ENCODE assay signal across 21 cellular contexts in the genomic region with DNA sequence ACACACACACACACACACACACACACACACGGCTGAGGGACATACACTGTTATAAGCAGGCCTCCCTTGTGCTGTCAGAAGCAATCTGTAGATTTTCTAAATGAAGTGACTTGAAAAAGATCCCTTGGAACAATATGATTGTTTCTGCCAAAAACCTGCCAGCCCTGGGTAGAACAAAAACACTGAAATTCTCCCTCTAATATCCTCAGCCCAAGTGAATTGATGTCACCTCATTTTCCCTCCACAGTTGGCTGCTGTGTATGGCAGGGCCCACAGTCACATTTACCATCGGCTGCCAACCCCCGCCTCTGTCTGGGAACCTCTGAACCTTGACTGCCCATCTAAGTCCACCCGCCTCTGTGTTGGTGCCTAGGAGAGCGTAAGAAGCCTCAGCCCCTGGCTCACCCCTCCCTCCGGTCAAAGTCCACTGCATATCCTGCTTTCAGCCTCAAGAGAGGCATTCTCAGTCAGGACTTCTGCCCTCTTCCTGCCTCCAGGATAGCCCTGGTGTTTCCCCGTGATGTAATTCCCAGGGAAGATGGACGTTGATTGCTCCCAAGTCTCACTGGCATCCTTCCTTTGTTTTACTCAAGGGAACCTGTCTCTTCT.
A peak's percentile ranks its signal among the peaks of the same experiment; 100 is the strongest.
DNase-seq lines count a peak whose midpoint lies in the region; ATAC-seq and TF ChIP-seq lines count a peak whose summit lies in the region.
"Had no signal": no experiment of that assay in that cellular context is flagged by ENCODE, and none has a peak within 500 bp of the region (broad histone marks: within the 10 kb centered on the region; RNA-seq: fewer than 3 reads in every experiment).

No MANE protein-coding gene starts in this region.

- intact Hi-C loops in left colon (cut with DNase I, micrococcal nuclease), result no loop called here
- intact Hi-C loops in activated naive CD4-positive, alpha-beta T cell treated with anti-CD3 and anti-CD28 coated beads for 36 hours (cut with micrococcal nuclease), result no loop called here

- no peak for TF ChIP-seq CTCF in progenitor cell of endocrine pancreas (IDR thresholded peaks at IDR 0.05; ENCODE audit: unreplicated experiment)
- TF ChIP-seq CTCF in GM10266 (IDR thresholded peaks at IDR 0.05; ENCODE audit: control insufficient read depth, insufficient read depth, low read depth, missing control alignments), result no peak

- peak; percentile 66 for ATAC-seq in left colon
- ATAC-seq: activated CD8-positive, alpha-beta T cell treated with anti-CD3 and anti-CD28 coated beads for 36 hours; effector memory CD8-positive, alpha-beta T cell; heart left ventricle; lower lobe of right lung; naive thymus-derived CD4-positive, alpha-beta T cell; psoas muscle; T-helper 17 cell had no signal

- H3K9me3 Mint-ChIP-seq in progenitor cell of endocrine pancreas (ENCODE audit: low read depth), result no peaks in the 10 kb centered on the region
- H3K9me3 Mint-ChIP-seq in activated naive CD4-positive, alpha-beta T cell treated with anti-CD3 and anti-CD28 coated beads for 36 hours, result no peaks in the 10 kb centered on the region
- H3K9me3 Mint-ChIP-seq: activated CD8-positive, alpha-beta T cell treated with anti-CD3 and anti-CD28 coated beads for 36 hours; activated naive CD4-positive, alpha-beta T cell treated with anti-CD3 and anti-CD28 coated beads, Interleukin-2, amount 10 ng/mL, durations not matched to agents 7 days and 5 days; activated T-cell treated with anti-CD3 and anti-CD28 coated beads, Interleukin-2, amount 50 U/mL, for 24 hours had no signal

- peaks cover 2% of the 10 kb centered on the region for H3K27me3 Mint-ChIP-seq in progenitor cell of endocrine pancreas
- H3K27me3 Mint-ChIP-seq in activated naive CD4-positive, alpha-beta T cell treated with anti-CD3 and anti-CD28 coated beads for 36 hours (ENCODE audit: low read depth), result no peaks in the 10 kb centered on the region
- H3K27me3 Mint-ChIP-seq: activated CD8-positive, alpha-beta T cell treated with anti-CD3 and anti-CD28 coated beads for 36 hours; activated naive CD4-positive, alpha-beta T cell treated with anti-CD3 and anti-CD28 coated beads, Interleukin-2, amount 10 ng/mL, durations not matched to agents 7 days and 5 days; activated T-cell treated with anti-CD3 and anti-CD28 coated beads, Interleukin-2, amount 50 U/mL, for 24 hours; T-helper 17 cell had no signal

- H3K4me3 Mint-ChIP-seq in progenitor cell of endocrine pancreas (ENCODE audit: low read depth), result no peak overlapping the region
- H3K4me3 Mint-ChIP-seq in activated naive CD4-positive, alpha-beta T cell treated with anti-CD3 and anti-CD28 coated beads for 36 hours, result no peak overlapping the region
- H3K4me3 Mint-ChIP-seq: activated CD8-positive, alpha-beta T cell treated with anti-CD3 and anti-CD28 coated beads for 36 hours; activated naive CD4-positive, alpha-beta T cell treated with anti-CD3 and anti-CD28 coated beads, Interleukin-2, amount 10 ng/mL, durations not matched to agents 7 days and 5 days; activated T-cell treated with anti-CD3 and anti-CD28 coated beads, Interleukin-2, amount 50 U/mL, for 24 hours; effector memory CD8-positive, alpha-beta T cell; naive thymus-derived CD4-positive, alpha-beta T cell; T-helper 17 cell had no signal

- H3K36me3 Mint-ChIP-seq in progenitor cell of endocrine pancreas (ENCODE audit: insufficient read depth), result no peaks in the 10 kb centered on the region
- H3K36me3 Mint-ChIP-seq in activated naive CD4-positive, alpha-beta T cell treated with anti-CD3 and anti-CD28 coated beads for 36 hours (ENCODE audit: low read depth), result no peaks in the 10 kb centered on the region
- H3K36me3 Mint-ChIP-seq: activated naive CD4-positive, alpha-beta T cell treated with anti-CD3 and anti-CD28 coated beads, Interleukin-2, amount 10 ng/mL, durations not matched to agents 7 days and 5 days; naive thymus-derived CD4-positive, alpha-beta T cell had no signal

- H3K27ac Mint-ChIP-seq in progenitor cell of endocrine pancreas, result peak overlapping the region; percentile 3
- H3K27ac Mint-ChIP-seq in activated naive CD4-positive, alpha-beta T cell treated with anti-CD3 and anti-CD28 coated beads for 36 hours, result no peak overlapping the region
- H3K27ac Mint-ChIP-seq: activated CD8-positive, alpha-beta T cell treated with anti-CD3 and anti-CD28 coated beads for 36 hours; activated naive CD4-positive, alpha-beta T cell treated with anti-CD3 and anti-CD28 coated beads, Interleukin-2, amount 10 ng/mL, durations not matched to agents 7 days and 5 days; activated T-cell treated with anti-CD3 and anti-CD28 coated beads, Interleukin-2, amount 50 U/mL, for 24 hours; effector memory CD8-positive, alpha-beta T cell; naive thymus-derived CD4-positive, alpha-beta T cell; T-helper 17 cell had no signal

- CTCF ChIA-PET in activated naive CD4-positive, alpha-beta T cell treated with anti-CD3 and anti-CD28 coated beads for 36 hours (lab: Charles Lee), result interaction anchor here (0.7 kb wide), 1 partner anchor 1048 kb away, joined by 3 read pairs; no protein-coding TSS in a partner anchor

- DNase-seq in G401 (ENCODE audit: low spot score) (peak; percentile 90), cerebellar cortex (ENCODE audit: low spot score) (peak; percentile 90), left colon (peak in 1 of 2 donors; percentile 6), progenitor cell of endocrine pancreas (ENCODE audit: low spot score, unreplicated experiment) (no peak), GM10266 (ENCODE audit: extremely low spot score) (no peak)
- no peak for DNase-seq in stimulated activated CD4-positive, alpha-beta T cell treated with anti-CD3 and anti-CD28 coated beads, Interleukin-15, amount 100 ng/mL, for 24 hours
- no peak for DNase-seq in activated naive CD4-positive, alpha-beta T cell treated with anti-CD3 and anti-CD28 coated beads for 36 hours
- no peak for DNase-seq in stimulated activated CD8-positive, alpha-beta memory T cell treated with anti-CD3 and anti-CD28 coated beads, Interleukin-4, amount 100 ng/mL, for 48 hours
- DNase-seq: activated CD4-positive, CD25-positive, alpha-beta regulatory T cell; activated CD8-positive, alpha-beta T cell treated with anti-CD3 and anti-CD28 coated beads for 36 hours; activated naive CD4-positive, alpha-beta T cell treated with anti-CD3 and anti-CD28 coated beads, Interleukin-2, amount 10 ng/mL, durations not matched to agents 7 days and 5 days; activated T-cell treated with anti-CD3 and anti-CD28 coated beads, Interleukin-2, amount 50 U/mL, for 24 hours; effector memory CD8-positive, alpha-beta T cell; GM23248; heart left ventricle; lower lobe of right lung; naive thymus-derived CD4-positive, alpha-beta T cell; NCI-H1105 treated with DMSO at 0.1 percent for 48 hours; psoas muscle; Right ventricle myocardium superior; T-helper 17 cell had no signal

- in situ Hi-C loops in G401 (cut with HindIII; ENCODE audit: low sequenced_read_pairs), result no loop called here

- H3K4me1 Mint-ChIP-seq in progenitor cell of endocrine pancreas (ENCODE audit: low read depth), result peaks cover 12% of the 10 kb centered on the region
- H3K4me1 Mint-ChIP-seq in activated naive CD4-positive, alpha-beta T cell treated with anti-CD3 and anti-CD28 coated beads for 36 hours (ENCODE audit: low read depth), result no peaks in the 10 kb centered on the region
- H3K4me1 Mint-ChIP-seq: activated naive CD4-positive, alpha-beta T cell treated with anti-CD3 and anti-CD28 coated beads, Interleukin-2, amount 10 ng/mL, durations not matched to agents 7 days and 5 days; naive thymus-derived CD4-positive, alpha-beta T cell had no signal

Comparison
In these comparisons a context has a peak if more than half of its experiments do, and no peak if none do; other contexts are left out.
1. DNase-seq: peak in G401 (single experiment) and cerebellar cortex (single experiment); none in progenitor cell of endocrine pancreas (single experiment), stimulated activated CD4-positive, alpha-beta T cell treated with anti-CD3 and anti-CD28 coated beads, Interleukin-15, amount 100 ng/mL, for 24 hours (single experiment), activated naive CD4-positive, alpha-beta T cell treated with anti-CD3 and anti-CD28 coated beads for 36 hours (single experiment), GM10266 (single experiment) and stimulated activated CD8-positive, alpha-beta memory T cell treated with anti-CD3 and anti-CD28 coated beads, Interleukin-4, amount 100 ng/mL, for 48 hours (single experiment).